In the genomic region with DNA sequence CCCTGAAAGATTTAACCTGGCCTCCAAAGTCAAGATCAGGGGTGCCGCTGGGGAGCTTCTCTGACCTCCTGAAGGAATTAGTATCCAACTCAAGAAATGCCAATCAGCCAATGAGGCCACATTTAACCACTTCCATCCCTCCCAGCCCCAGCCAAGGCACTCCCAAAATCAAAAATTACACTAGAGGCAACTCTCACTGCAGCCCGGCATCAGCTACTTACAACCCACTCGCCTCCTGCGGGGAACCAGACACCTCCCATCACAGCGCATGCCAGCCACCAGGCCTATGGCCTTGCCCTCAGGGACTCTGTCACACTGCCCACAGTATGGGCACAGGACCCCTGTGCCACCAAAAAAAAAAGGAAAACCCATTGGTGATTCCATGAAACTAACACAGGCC, we compare ENCODE assay signal across 15 cellular contexts.
A peak's percentile ranks its signal among the peaks of the same experiment; 100 is the strongest.
DNase-seq lines count a peak whose midpoint lies in the region; ATAC-seq and TF ChIP-seq lines count a peak whose summit lies in the region.
"Had no signal": no experiment of that assay in that cellular context is flagged by ENCODE, and none has a peak within 500 bp of the region (broad histone marks: within the 10 kb centered on the region; RNA-seq: fewer than 3 reads in every experiment).

No MANE protein-coding gene starts in this region.

- H3K4me1 ChIP-seq in upper lobe of right lung, result no peaks in the 10 kb centered on the region
- H3K4me1 ChIP-seq: BLaER1 had no signal

- H3K4me3 Mint-ChIP-seq in activated T-cell treated with anti-CD3 and anti-CD28 coated beads, Interleukin-2, amount 50 U/mL, for 24 hours, result no peak overlapping the region
- no peak overlapping the region for H3K4me3 Mint-ChIP-seq in stimulated activated effector memory CD8-positive, alpha-beta T cell treated with anti-CD3 and anti-CD28 coated beads, Interleukin-12 subunit alpha, Interleukin-12 subunit beta, amount 100 ng/mL, for 72 hours
- H3K4me3 Mint-ChIP-seq: CD14-positive monocyte; CD4-positive, alpha-beta memory T cell; H9 had no signal

- ATAC-seq in upper lobe of right lung, result no peak
- no peak for ATAC-seq in stimulated activated effector memory CD8-positive, alpha-beta T cell treated with anti-CD3 and anti-CD28 coated beads, Interleukin-12 subunit alpha, Interleukin-12 subunit beta, amount 100 ng/mL, for 72 hours

- H3K4me3 ChIP-seq in upper lobe of right lung, result no peak overlapping the region
- H3K4me3 ChIP-seq: BLaER1 had no signal

- intact Hi-C loops in posterior vena cava (cut with DNase I) (no loop called here), upper lobe of right lung (cut with DNase I) (no loop called here)

- H3K27me3 Mint-ChIP-seq in activated T-cell treated with anti-CD3 and anti-CD28 coated beads, Interleukin-2, amount 50 U/mL, for 24 hours, result peaks cover 9% of the 10 kb centered on the region

- H3K27me3 ChIP-seq in upper lobe of right lung, result no peaks in the 10 kb centered on the region
- H3K27me3 ChIP-seq: BLaER1 had no signal

- H3K9me3 Mint-ChIP-seq in activated T-cell treated with anti-CD3 and anti-CD28 coated beads, Interleukin-2, amount 50 U/mL, for 24 hours, result no peaks in the 10 kb centered on the region
- no peaks in the 10 kb centered on the region for H3K9me3 Mint-ChIP-seq in stimulated activated effector memory CD8-positive, alpha-beta T cell treated with anti-CD3 and anti-CD28 coated beads, Interleukin-12 subunit alpha, Interleukin-12 subunit beta, amount 100 ng/mL, for 72 hours
- H3K9me3 Mint-ChIP-seq: CD14-positive monocyte; CD4-positive, alpha-beta memory T cell; H9 had no signal

- no peaks in the 10 kb centered on the region for H3K9me3 ChIP-seq in upper lobe of right lung
- H3K9me3 ChIP-seq: BLaER1 had no signal

- no peak overlapping the region for H3K27ac Mint-ChIP-seq in activated T-cell treated with anti-CD3 and anti-CD28 coated beads, Interleukin-2, amount 50 U/mL, for 24 hours
- no peak overlapping the region for H3K27ac Mint-ChIP-seq in stimulated activated effector memory CD8-positive, alpha-beta T cell treated with anti-CD3 and anti-CD28 coated beads, Interleukin-12 subunit alpha, Interleukin-12 subunit beta, amount 100 ng/mL, for 72 hours
- H3K27ac Mint-ChIP-seq: CD14-positive monocyte; CD4-positive, alpha-beta memory T cell; H9 had no signal

- no peaks in the 10 kb centered on the region for H3K36me3 ChIP-seq in upper lobe of right lung
- H3K36me3 ChIP-seq: BLaER1 had no signal

- H3K27ac ChIP-seq in upper lobe of right lung, result no peak overlapping the region
- H3K27ac ChIP-seq: BLaER1 had no signal

- no peaks in the 10 kb centered on the region for H3K4me1 Mint-ChIP-seq in activated T-cell treated with anti-CD3 and anti-CD28 coated beads, Interleukin-2, amount 50 U/mL, for 24 hours (ENCODE audit: low read depth)
- no peaks in the 10 kb centered on the region for H3K4me1 Mint-ChIP-seq in stimulated activated effector memory CD8-positive, alpha-beta T cell treated with anti-CD3 and anti-CD28 coated beads, Interleukin-12 subunit alpha, Interleukin-12 subunit beta, amount 100 ng/mL, for 72 hours
- H3K4me1 Mint-ChIP-seq: CD14-positive monocyte; CD4-positive, alpha-beta memory T cell had no signal

- no peak for TF ChIP-seq CTCF in upper lobe of right lung (IDR thresholded peaks at IDR 0.05)

- H3K36me3 Mint-ChIP-seq in activated T-cell treated with anti-CD3 and anti-CD28 coated beads, Interleukin-2, amount 50 U/mL, for 24 hours (ENCODE audit: low read depth), result no peaks in the 10 kb centered on the region
- H3K36me3 Mint-ChIP-seq in stimulated activated effector memory CD8-positive, alpha-beta T cell treated with anti-CD3 and anti-CD28 coated beads, Interleukin-12 subunit alpha, Interleukin-12 subunit beta, amount 100 ng/mL, for 72 hours, result no peaks in the 10 kb centered on the region
- H3K36me3 Mint-ChIP-seq: CD14-positive monocyte; CD4-positive, alpha-beta memory T cell had no signal

- peak; percentile 2 for DNase-seq in activated T-cell treated with anti-CD3 and anti-CD28 coated beads, Interleukin-2, amount 50 U/mL, for 24 hours
- DNase-seq in activated T-cell treated with anti-CD3 and anti-CD28 coated beads for 4 hours, result no peak
- DNase-seq in islet precursor cell, result peak; percentile 23
- DNase-seq in posterior vena cava (ENCODE audit: low spot score), result peak; percentile 42
- peak; percentile 44 for DNase-seq in upper lobe of right lung
- DNase-seq in stimulated activated effector memory CD8-positive, alpha-beta T cell treated with anti-CD3 and anti-CD28 coated beads, Interleukin-12 subunit alpha, Interleukin-12 subunit beta, amount 100 ng/mL, for 72 hours (ENCODE audit: low spot score in 2 of 2), result no peak
- DNase-seq in globus pallidus (ENCODE audit: low spot score), result no peak
- DNase-seq: 8988T; CD4-positive, alpha-beta memory T cell; DMS153; DMS79; GDM1; H9 had no signal

Comparison
In these comparisons a context has a peak if more than half of its experiments do, and no peak if none do; other contexts are left out.
1. DNase-seq: peak in activated T-cell treated with anti-CD3 and anti-CD28 coated beads, Interleukin-2, amount 50 U/mL, for 24 hours (single experiment), islet precursor cell (single experiment), posterior vena cava (single experiment) and upper lobe of right lung (single experiment); none in activated T-cell treated with anti-CD3 and anti-CD28 coated beads for 4 hours (single experiment), stimulated activated effector memory CD8-positive, alpha-beta T cell treated with anti-CD3 and anti-CD28 coated beads, Interleukin-12 subunit alpha, Interleukin-12 subunit beta, amount 100 ng/mL, for 72 hours (0 of 2) and globus pallidus (single experiment).